8 cellular contexts compared by ENCODE assay signal in the genomic region with DNA sequence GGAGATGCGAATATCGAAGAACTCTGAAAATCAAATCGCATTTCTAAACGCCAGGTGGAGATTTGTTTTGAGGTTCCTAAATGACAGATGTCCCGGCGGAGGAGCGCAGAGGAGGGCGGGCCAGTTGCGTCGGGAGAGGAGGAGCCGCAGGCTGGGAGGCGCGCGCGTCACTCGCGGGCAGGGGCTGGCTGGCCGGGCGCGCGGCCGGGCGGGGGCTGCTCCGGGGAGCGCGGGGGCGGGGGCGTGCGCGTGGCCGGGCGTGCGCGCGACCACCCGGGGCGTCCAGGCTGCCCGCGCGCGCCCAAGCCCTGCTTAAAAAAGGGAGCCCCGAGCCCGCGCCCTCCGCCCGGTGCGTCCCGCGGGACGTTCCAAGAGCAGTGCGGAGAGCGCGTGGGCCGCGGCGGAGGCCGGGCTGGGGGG. TPM values are rescaled to one million over a fixed set of nuclear protein-coding genes. Genes with fewer than 3 reads are reported as not detected.
DNase-seq lines count a peak whose midpoint lies in the region; ATAC-seq, FAIRE-seq and TF ChIP-seq lines count a peak whose summit lies in the region.

No MANE protein-coding gene starts in this region.

- H3K9ac ChIP-seq in HepG2 (ENCODE audit: insufficient read depth, low read depth, low read length), result peak overlapping the region; percentile 56

- H3K36me3 ChIP-seq in HepG2 (replicated peaks in 1 of 2; ENCODE audit: control insufficient read depth in 1 of 2, insufficient read depth in 2 of 2, low read length in 2 of 2), result no peaks in the 10 kb centered on the region; a peak in 1 of 5 replicates

- BruUV-seq in HepG2 (replicated peaks; lab: Mats Ljungman, UMichigan), result no TSS peak

- in situ Hi-C loops in HepG2 (cut with HindIII; ENCODE audit: extremely low pct_ligation_motif_present, low pct_unique_long_range_greater_than_20kb), result no loop called here

- no peak for TF ChIP-seq POLR2A in HepG2 (IDR thresholded peaks at IDR 0.05; ENCODE audit: insufficient read depth in 1 of 2, low read depth in 2 of 2, low read length in 2 of 2)

- WGBS in HepG2 (ENCODE audit: low lambda C conversion rate), result 0% methylated on average over 4 of the region's 57 CpGs

- peak overlapping the region; percentile 26 for H3K27ac ChIP-seq in HepG2 (ENCODE audit: extremely low read length, insufficient read depth, low read length)

- POLR2A ChIA-PET in HepG2 (lab: Yijun Ruan, JAX), result interaction anchor here (0.6 to 5.9 kb wide), 10 partner anchors 11 to 110 kb away, joined by 3 to 22 read pairs (median 4); partner anchors contain the start of genes H3-3A and SDE2

- ATAC-seq in GM19035 (IDR thresholded peaks at IDR 0.05; ENCODE audit: unreplicated experiment) (peak; percentile 75), HG03342 (IDR thresholded peaks at IDR 0.05; ENCODE audit: unreplicated experiment) (peak; percentile 77), HepG2 (peak; percentile 69)

- no peak for FAIRE-seq in HepG2 (lab: Jason Lieb, UNC)

- H3K27me3 ChIP-seq in HepG2 (ENCODE audit: control insufficient read depth in 1 of 2, insufficient read depth in 2 of 2, low read length in 2 of 2), result peaks cover 2 to 16% of the 10 kb centered on the region in 2 experiments; a peak in 4 of 5 replicates

- peak; percentile 96 for DNase-seq in AG20443 (ENCODE audit: low spot score)
- DNase-seq in NCI-H524 treated with DMSO at 0.1 percent for 48 hours (lab: John Stamatoyannopoulos, UW), result peak; percentile 62
- peak; percentile 71 for DNase-seq in activated CD4-positive, alpha-beta T cell treated with anti-CD3 and anti-CD28 coated beads, Interleukin-2, amount 50 U/mL, for 1 hour
- peak; percentile 59 for DNase-seq in dedifferentiated amniotic fluid mesenchymal stem cell (ENCODE audit: extremely low spot score)
- peak; percentile 75 for DNase-seq in HepG2 (ENCODE audit: low spot score)
- DNase-seq in stimulated activated CD4-positive, alpha-beta T cell treated with anti-CD3 and anti-CD28 coated beads, Interleukin-4, amount 100 ng/mL, for 1 hour, result peak; percentile 79

- no peaks in the 10 kb centered on the region for H4K20me1 ChIP-seq in HepG2 (ENCODE audit: insufficient read depth, low read length)

- H3K4me3 ChIP-seq in HepG2 (replicated peaks in 1 of 3; ENCODE audit: insufficient read depth in 1 of 3, low read depth in 2 of 3, low read length in 3 of 3), result peak overlapping the region; percentile 65 to 77 (median 72)

- CTCF ChIA-PET in HepG2 (lab: Yijun Ruan, JAX; ENCODE audit: low intra/inter-chr PET ratio, low total read pairs), result interaction anchor here (1.0 to 1.6 kb wide), 3 partner anchors 11 to 15 kb away, joined by 3 to 5 read pairs (median 5); no protein-coding TSS in a partner anchor

- peak overlapping the region; percentile 98 for H3K4me2 ChIP-seq in HepG2 (ENCODE audit: low read depth, low read length)

- H2AFZ ChIP-seq in HepG2 (ENCODE audit: low read length), result no peak overlapping the region

- TF ChIP-seq EP300 in HepG2 (IDR thresholded peaks at IDR 0.05; ENCODE audit: low read depth in 2 of 2, low read length in 2 of 2) (no peak), HepG2 (CRISPR knock-in tag; IDR thresholded peaks at IDR 0.05; ENCODE audit: borderline replicate concordance) (no peak)

- peaks cover 34% of the 10 kb centered on the region for H3K4me1 ChIP-seq in HepG2 (ENCODE audit: insufficient read depth, low read length)

- intact Hi-C loops in HepG2 (cut with micrococcal nuclease; ENCODE audit: unreplicated experiment), result no loop called here

- no peak for TF ChIP-seq RAD21 in HepG2 (CRISPR knock-in tag; IDR thresholded peaks at IDR 0.05)

- no peaks in the 10 kb centered on the region for H3K79me2 ChIP-seq in HepG2 (ENCODE audit: insufficient read depth, low read length)

- TF ChIP-seq CTCF in HepG2 (CRISPR knock-in tag; IDR thresholded peaks at IDR 0.05), result no peak

- H3K9me3 ChIP-seq in HepG2 (ENCODE audit: low read length), result no peaks in the 10 kb centered on the region

TF ChIP-seq in HepG2, 621 proteins besides CTCF, POLR2A, EP300 and RAD21 (continues in another document):
- TF ChIP-seq, protein P1, sequence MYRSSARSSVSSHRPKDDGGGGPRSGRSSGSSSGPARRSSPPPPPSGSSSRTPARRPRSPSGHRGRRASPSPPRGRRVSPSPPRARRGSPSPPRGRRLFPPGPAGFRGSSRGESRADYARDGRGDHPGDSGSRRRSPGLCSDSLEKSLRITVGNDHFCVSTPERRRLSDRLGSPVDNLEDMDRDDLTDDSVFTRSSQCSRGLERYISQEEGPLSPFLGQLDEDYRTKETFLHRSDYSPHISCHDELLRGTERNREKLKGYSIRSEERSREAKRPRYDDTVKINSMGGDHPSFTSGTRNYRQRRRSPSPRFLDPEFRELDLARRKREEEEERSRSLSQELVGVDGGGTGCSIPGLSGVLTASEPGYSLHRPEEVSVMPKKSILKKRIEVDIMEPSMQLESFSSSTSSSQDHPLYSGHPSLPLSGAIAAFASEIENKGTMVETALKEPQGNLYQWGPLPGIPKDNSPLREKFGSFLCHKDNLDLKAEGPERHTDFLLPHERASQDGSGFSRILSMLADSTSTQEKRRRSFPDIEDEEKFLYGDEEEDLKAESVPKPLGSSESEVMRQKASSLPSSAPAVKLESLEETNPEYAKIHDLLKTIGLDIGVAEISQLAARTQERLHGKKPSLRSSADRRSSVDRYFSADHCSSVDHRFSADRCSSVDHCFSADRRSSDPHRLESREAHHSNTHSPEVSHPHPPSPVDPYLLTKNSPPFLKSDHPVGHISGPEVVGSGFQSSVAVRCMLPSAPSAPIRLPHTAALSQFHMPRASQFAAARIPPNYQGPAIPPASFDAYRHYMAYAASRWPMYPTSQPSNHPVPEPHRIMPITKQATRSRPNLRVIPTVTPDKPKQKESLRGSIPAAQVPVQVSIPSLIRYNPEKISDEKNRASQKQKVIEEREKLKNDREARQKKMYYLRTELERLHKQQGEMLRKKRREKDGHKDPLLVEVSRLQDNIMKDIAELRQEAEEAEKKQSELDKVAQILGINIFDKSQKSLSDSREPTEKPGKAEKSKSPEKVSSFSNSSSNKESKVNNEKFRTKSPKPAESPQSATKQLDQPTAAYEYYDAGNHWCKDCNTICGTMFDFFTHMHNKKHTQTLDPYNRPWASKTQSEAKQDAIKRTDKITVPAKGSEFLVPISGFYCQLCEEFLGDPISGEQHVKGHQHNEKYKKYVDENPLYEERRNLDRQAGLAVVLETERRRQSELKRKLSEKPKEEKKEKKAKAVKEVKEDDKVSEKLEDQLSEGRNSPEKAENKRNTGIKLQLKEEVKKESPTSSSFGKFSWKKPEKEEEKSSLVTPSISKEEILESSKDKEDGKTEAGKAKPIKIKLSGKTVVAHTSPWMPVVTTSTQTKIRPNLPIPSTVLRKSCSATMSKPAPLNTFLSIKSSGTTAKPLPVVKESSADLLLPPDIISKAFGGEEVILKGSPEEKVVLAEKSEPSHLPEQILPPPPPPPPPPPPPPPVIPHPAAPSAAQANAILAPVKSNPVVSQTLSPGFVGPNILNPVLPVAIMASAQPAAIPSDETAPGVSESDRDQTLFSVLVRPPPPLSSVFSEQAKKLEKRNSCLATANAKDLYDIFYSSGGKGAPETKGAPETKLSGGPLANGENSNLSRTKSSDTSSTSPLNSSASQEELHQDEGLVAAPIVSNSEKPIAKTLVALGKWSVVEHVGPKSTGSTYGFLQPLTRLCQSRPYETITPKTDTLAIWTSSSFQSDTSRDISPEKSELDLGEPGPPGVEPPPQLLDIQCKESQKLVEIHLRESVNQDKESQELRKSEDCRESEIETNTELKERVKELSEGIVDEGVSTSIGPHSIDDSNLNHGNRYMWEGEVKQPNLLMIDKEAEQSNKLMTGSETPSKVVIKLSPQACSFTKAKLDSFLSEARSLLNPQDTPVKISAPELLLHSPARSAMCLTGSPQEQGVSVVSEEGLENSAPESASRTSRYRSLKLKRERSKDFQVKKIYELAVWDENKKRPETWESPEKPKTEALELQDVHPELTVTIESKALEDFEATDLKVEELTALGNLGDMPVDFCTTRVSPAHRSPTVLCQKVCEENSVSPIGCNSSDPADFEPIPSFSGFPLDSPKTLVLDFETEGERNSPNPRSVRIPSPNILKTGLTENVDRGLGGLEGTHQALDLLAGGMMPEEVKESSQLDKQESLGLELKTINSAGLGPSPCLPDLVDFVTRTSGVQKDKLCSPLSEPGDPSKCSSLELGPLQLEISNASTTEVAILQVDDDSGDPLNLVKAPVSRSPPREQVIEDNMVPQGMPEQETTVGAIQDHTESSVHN (CRISPR knock-in tag; IDR thresholded peaks at IDR 0.05), result no peak
- TF ChIP-seq TGIF2 (CRISPR knock-in tag; IDR thresholded peaks at IDR 0.05), result 0 out of 2 replicates have a peak, but pooled peaks have one; percentile 10
- TF ChIP-seq, protein P2, sequence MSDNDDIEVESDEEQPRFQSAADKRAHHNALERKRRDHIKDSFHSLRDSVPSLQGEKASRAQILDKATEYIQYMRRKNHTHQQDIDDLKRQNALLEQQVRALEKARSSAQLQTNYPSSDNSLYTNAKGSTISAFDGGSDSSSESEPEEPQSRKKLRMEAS (IDR thresholded peaks at IDR 0.05), result peak; percentile 44; the same call in 1 of the 2 replicates

RNA-seq across cellular contexts. Expression of gene H3-3A, which starts 47.3 kb away (rescaled TPM):
- 221 and 312 TPM in 2 replicates for total RNA-seq in HepG2 (2016; rRNA removed; fragmentation: Illumina TruSeq; extraction: Trizol)
- 48.7 and 49.7 TPM in 2 replicates for total RNA-seq in HepG2 (2016; cell fraction: cytosol; rRNA removed; fragmentation: Illumina TruSeq; extraction: Trizol; ENCODE audit: low read depth)
- 221 and 332 TPM in 2 replicates for total RNA-seq in HepG2 (2016; cell fraction: insoluble cytoplasmic fraction; rRNA removed; fragmentation: Illumina TruSeq; extraction: Trizol)
- total RNA-seq in HepG2 (2016; cell fraction: membrane; rRNA removed; fragmentation: Illumina TruSeq; extraction: Trizol), result 115 and 120 TPM in 2 replicates
- 113 and 117 TPM in 2 replicates for total RNA-seq in HepG2 (2016; cell fraction: nucleus; rRNA removed; fragmentation: Illumina TruSeq; extraction: Trizol)
- polyA plus RNA-seq in HepG2 (2011; rRNA removed), result 244 and 320 TPM in 2 replicates
- polyA plus RNA-seq in HepG2 (2011; cell fraction: cytosol; rRNA removed), result 305 and 322 TPM in 2 replicates
- 46.1 and 49.0 TPM in 2 replicates for polyA plus RNA-seq in HepG2 (2011; cell fraction: nucleus; rRNA removed)
- polyA plus RNA-seq in HepG2 (2012), result 222 and 335 TPM in 2 replicates
- 115 and 127 TPM in 2 replicates for polyA plus RNA-seq in HepG2 (2016; cell fraction: cytosol; fragmentation: Illumina TruSeq; extraction: Trizol; ENCODE audit: low read depth)
- 671 and 752 TPM in 2 replicates for polyA plus RNA-seq in HepG2 (2016; cell fraction: insoluble cytoplasmic fraction; fragmentation: Illumina TruSeq; extraction: Trizol; ENCODE audit: low read depth)
- 212 and 224 TPM in 2 replicates for polyA plus RNA-seq in HepG2 (2016; cell fraction: membrane; fragmentation: Illumina TruSeq; extraction: Trizol; ENCODE audit: low read depth)
- polyA plus RNA-seq in HepG2 (2016; cell fraction: nucleus; fragmentation: Illumina TruSeq; extraction: Trizol; ENCODE audit: insufficient read depth, low read depth), result 301 and 310 TPM in 2 replicates
- 36.8 and 90.2 TPM in 2 replicates for polyA minus RNA-seq in HepG2 (2011; rRNA and poly(A)+ RNA removed; ENCODE audit: low replicate concordance)
- polyA minus RNA-seq in HepG2 (2011; cell fraction: cytosol; rRNA and poly(A)+ RNA removed), result 57.0 and 59.4 TPM in 2 replicates
- 29.9 and 35.4 TPM in 2 replicates for polyA minus RNA-seq in HepG2 (2011; cell fraction: nucleus; rRNA and poly(A)+ RNA removed)

Comparison
In these comparisons a context has a peak if more than half of its experiments do, and no peak if none do; other contexts are left out.
1. Peak in every context shown above with its lines: DNase-seq, ATAC-seq, H3K4me3 ChIP-seq and H3K27ac ChIP-seq.